ENCODE assay signal across 19 cellular contexts in genomic region chr12:38555620-38556596, GRCh38.
DNase-seq lines count a peak whose midpoint lies in the region; ATAC-seq and TF ChIP-seq lines count a peak whose summit lies in the region.
"Had no signal": no experiment of that assay in that cellular context is flagged by ENCODE, and none has a peak within 500 bp of the region (broad histone marks: within the 10 kb centered on the region; RNA-seq: fewer than 3 reads in every experiment).

No MANE protein-coding gene starts in this region.

- intact Hi-C loops in PC-3 (cut with micrococcal nuclease): loop anchor here (5.0 kb wide), 1 partner anchor 109 kb away; no protein-coding TSS in a partner anchor

- no peaks in the 10 kb centered on the region for H3F3A ChIP-seq in PC-3 (ENCODE audit: low read length, unreplicated experiment)

- H3K9me2 ChIP-seq in PC-3 (replicated peaks; ENCODE audit: low read length): no peaks in the 10 kb centered on the region

- H3K4me3 ChIP-seq in PC-3 (ENCODE audit: low read length) (no peak overlapping the region), epithelial cell of esophagus (ENCODE audit: low read length) (no peak overlapping the region)
- H3K4me3 ChIP-seq: upper lobe of left lung had no signal

- peaks cover 3% of the 10 kb centered on the region; the same call in 1 of the 2 replicates for H3K4me1 ChIP-seq in PC-3 (ENCODE audit: insufficient read depth, low read length)
- H3K4me1 ChIP-seq: upper lobe of left lung had no signal

- CTCF ChIA-PET in PC-3 (lab: Charles Lee): no interaction called here

- POLR2A ChIA-PET in PC-3 (lab: Charles Lee; ENCODE audit: unreplicated experiment): no interaction called here

- H3K79me2 ChIP-seq in PC-3 (ENCODE audit: low read length): no peaks in the 10 kb centered on the region

- H4K20me1 ChIP-seq in PC-3 (ENCODE audit: low read length): no peaks in the 10 kb centered on the region

- H2AFZ ChIP-seq in PC-3 (ENCODE audit: low read length): peak overlapping the region; percentile 50

- no peaks in the 10 kb centered on the region for H3K9me3 ChIP-seq in PC-3 (ENCODE audit: low read length)
- H3K9me3 ChIP-seq: upper lobe of left lung had no signal

- no peaks in the 10 kb centered on the region for H3K36me3 ChIP-seq in PC-3 (ENCODE audit: low read depth, low read length)
- H3K36me3 ChIP-seq: upper lobe of left lung had no signal

- H3K27ac ChIP-seq in PC-3 (ENCODE audit: low read length): no peak overlapping the region
- H3K27ac ChIP-seq: upper lobe of left lung had no signal

- H3K4me2 ChIP-seq in PC-3 (ENCODE audit: low read length): peak overlapping the region; percentile 4; the same call in 1 of the 2 replicates

- 0 out of 2 replicates have a peak, but pooled peaks have one; percentile 22 for TF ChIP-seq CTCF in PC-3 (conservative IDR thresholded peaks at IDR 0.05; ENCODE audit: low read depth, low read length)
- TF ChIP-seq CTCF in epithelial cell of esophagus (IDR thresholded peaks at IDR 0.05; ENCODE audit: insufficient read depth, low read depth, low read length, missing control alignments): no peak

- peak; percentile 49 for DNase-seq in A172 (ENCODE audit: low spot score)
- peak; percentile 46 for DNase-seq in HT1080 (ENCODE audit: low read depth)
- peak; percentile 41 for DNase-seq in PC-3
- DNase-seq in epithelial cell of esophagus (ENCODE audit: low read depth): peak; percentile 53
- no peak for DNase-seq in activated gamma-delta T cell treated with Interleukin-2 at 50 U/mL for 16 hours
- no peak for DNase-seq in kidney tubule cell (ENCODE audit: low spot score)
- DNase-seq in ACHN: no peak
- DNase-seq: activated CD4-positive, CD25-positive, alpha-beta regulatory T cell treated with anti-CD3 and anti-CD28 coated beads, Interleukin-2, amount 50 U/mL, for 72 hours; amniotic stem cell; hypothalamus; NCI-H1105; NCI-H69; nucleus accumbens; right cardiac atrium; RPMI8226; stimulated activated naive CD8-positive, alpha-beta T cell treated with anti-CD3 and anti-CD28 coated beads, Interleukin-15, amount 100 ng/mL, for 72 hours; T-helper 17 cell; upper lobe of left lung had no signal

- in situ Hi-C loops in ACHN (cut with HindIII; ENCODE audit: low pct_ligation_motif_present, low pct_unique_long_range_greater_than_20kb, low sequenced_read_pairs): no loop called here

- ATAC-seq in PC-3 (peak; percentile 51), GM21390 (IDR thresholded peaks at IDR 0.05; ENCODE audit: unreplicated experiment) (no peak)
- ATAC-seq: right cardiac atrium; stimulated activated naive CD8-positive, alpha-beta T cell treated with anti-CD3 and anti-CD28 coated beads, Interleukin-15, amount 100 ng/mL, for 72 hours; T-helper 17 cell had no signal

- H3K9ac ChIP-seq in PC-3 (ENCODE audit: low read length): no peak overlapping the region

- no peaks in the 10 kb centered on the region for H3K27me3 ChIP-seq in PC-3 (ENCODE audit: low read length)
- H3K27me3 ChIP-seq: upper lobe of left lung had no signal

- BruUV-seq in PC-3 (replicated peaks; lab: Mats Ljungman, UMichigan): no TSS peak

Comparison
In these comparisons a context has a peak if more than half of its experiments do, and no peak if none do; other contexts are left out.
1. DNase-seq: peak in A172 (single experiment), HT1080 (single experiment), PC-3 (single experiment) and epithelial cell of esophagus (single experiment); none in activated gamma-delta T cell treated with Interleukin-2 at 50 U/mL for 16 hours (single experiment), kidney tubule cell (single experiment) and ACHN (single experiment).